Comparison of ENCODE assay signal across 2 cellular contexts in the genomic region with DNA sequence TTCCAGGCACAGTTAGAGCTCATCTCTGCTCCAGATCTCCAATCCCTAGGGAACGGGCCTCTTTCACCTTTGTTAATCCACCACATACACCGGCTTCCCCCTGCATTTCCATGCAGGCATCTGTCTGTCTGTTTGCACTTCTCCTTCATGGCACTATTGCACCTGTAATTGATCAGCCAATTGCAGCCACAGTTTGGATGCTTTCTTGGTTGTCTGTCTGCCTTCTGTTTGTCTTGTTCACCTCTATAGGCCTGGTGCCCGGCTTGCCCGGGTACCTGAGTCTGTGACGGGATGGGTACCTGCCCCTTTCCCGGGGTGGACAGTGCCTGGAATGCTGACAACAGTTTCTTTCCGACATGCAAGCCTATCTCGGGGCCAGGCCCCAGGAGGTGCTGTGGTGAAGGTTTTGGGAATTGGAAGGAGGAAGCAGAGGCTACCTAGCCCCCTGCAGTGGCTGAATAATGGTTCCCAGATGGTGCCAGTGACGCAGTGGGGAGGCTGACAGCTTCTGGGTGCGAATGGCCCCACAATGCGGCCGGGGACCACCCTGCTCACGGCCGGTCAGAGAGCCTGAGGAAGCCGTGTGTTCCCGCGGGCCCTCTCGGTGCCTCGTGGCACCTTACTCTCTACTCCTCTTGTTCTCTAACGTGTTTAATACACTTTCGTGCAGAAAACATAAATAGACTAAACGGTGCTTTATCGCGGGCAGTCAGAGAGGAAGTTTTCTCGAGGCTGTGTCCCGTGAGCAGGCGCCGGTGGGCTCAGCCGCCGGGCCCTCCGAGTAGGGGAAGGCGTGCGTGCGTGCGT.
TF ChIP-seq lines count a peak whose summit lies in the region.

No MANE protein-coding gene starts in this region.

TF ChIP-seq in SK-N-SH, 30 proteins besides CTCF, POLR2A, EP300 and RAD21 (continued from another document):
- TF ChIP-seq, protein P1, sequence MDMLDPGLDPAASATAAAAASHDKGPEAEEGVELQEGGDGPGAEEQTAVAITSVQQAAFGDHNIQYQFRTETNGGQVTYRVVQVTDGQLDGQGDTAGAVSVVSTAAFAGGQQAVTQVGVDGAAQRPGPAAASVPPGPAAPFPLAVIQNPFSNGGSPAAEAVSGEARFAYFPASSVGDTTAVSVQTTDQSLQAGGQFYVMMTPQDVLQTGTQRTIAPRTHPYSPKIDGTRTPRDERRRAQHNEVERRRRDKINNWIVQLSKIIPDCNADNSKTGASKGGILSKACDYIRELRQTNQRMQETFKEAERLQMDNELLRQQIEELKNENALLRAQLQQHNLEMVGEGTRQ (IDR thresholded peaks at IDR 0.05; ENCODE audit: borderline replicate concordance, low read depth, low read length) = no peak
- TF ChIP-seq, protein P2, sequence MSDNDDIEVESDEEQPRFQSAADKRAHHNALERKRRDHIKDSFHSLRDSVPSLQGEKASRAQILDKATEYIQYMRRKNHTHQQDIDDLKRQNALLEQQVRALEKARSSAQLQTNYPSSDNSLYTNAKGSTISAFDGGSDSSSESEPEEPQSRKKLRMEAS (IDR thresholded peaks at IDR 0.05; ENCODE audit: low read depth) = no peak
- TF ChIP-seq YY1 (IDR thresholded peaks at IDR 0.05; ENCODE audit: low read depth) (no peak), RFX5 (IDR thresholded peaks at IDR 0.05; ENCODE audit: low read length) (no peak), RCOR1 (IDR thresholded peaks at IDR 0.05; ENCODE audit: low read length) (no peak), MXI1 (IDR thresholded peaks at IDR 0.05; ENCODE audit: low read depth, low read length) (no peak), FOXM1 (IDR thresholded peaks at IDR 0.05; ENCODE audit: low read depth) (no peak), EZH2phosphoT487 (IDR thresholded peaks at IDR 0.05; ENCODE audit: borderline replicate concordance, low read depth) (no peak), CHD2 (IDR thresholded peaks at IDR 0.05; ENCODE audit: low read length, partially characterized antibody) (no peak)
- TF ChIP-seq, protein P3, sequence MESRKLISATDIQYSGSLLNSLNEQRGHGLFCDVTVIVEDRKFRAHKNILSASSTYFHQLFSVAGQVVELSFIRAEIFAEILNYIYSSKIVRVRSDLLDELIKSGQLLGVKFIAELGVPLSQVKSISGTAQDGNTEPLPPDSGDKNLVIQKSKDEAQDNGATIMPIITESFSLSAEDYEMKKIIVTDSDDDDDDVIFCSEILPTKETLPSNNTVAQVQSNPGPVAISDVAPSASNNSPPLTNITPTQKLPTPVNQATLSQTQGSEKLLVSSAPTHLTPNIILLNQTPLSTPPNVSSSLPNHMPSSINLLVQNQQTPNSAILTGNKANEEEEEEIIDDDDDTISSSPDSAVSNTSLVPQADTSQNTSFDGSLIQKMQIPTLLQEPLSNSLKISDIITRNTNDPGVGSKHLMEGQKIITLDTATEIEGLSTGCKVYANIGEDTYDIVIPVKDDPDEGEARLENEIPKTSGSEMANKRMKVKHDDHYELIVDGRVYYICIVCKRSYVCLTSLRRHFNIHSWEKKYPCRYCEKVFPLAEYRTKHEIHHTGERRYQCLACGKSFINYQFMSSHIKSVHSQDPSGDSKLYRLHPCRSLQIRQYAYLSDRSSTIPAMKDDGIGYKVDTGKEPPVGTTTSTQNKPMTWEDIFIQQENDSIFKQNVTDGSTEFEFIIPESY (IDR thresholded peaks at IDR 0.05; ENCODE audit: borderline replicate concordance, low read depth) = no peak
- TF ChIP-seq, protein P4, sequence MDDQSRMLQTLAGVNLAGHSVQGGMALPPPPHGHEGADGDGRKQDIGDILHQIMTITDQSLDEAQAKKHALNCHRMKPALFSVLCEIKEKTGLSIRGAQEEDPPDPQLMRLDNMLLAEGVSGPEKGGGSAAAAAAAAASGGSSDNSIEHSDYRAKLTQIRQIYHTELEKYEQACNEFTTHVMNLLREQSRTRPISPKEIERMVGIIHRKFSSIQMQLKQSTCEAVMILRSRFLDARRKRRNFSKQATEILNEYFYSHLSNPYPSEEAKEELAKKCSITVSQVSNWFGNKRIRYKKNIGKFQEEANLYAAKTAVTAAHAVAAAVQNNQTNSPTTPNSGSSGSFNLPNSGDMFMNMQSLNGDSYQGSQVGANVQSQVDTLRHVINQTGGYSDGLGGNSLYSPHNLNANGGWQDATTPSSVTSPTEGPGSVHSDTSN (IDR thresholded peaks at IDR 0.05) = no peak

TF ChIP-seq in H1, 55 proteins besides CTCF, POLR2A, EP300 and RAD21 (continued from another document):
- TF ChIP-seq, protein P5, sequence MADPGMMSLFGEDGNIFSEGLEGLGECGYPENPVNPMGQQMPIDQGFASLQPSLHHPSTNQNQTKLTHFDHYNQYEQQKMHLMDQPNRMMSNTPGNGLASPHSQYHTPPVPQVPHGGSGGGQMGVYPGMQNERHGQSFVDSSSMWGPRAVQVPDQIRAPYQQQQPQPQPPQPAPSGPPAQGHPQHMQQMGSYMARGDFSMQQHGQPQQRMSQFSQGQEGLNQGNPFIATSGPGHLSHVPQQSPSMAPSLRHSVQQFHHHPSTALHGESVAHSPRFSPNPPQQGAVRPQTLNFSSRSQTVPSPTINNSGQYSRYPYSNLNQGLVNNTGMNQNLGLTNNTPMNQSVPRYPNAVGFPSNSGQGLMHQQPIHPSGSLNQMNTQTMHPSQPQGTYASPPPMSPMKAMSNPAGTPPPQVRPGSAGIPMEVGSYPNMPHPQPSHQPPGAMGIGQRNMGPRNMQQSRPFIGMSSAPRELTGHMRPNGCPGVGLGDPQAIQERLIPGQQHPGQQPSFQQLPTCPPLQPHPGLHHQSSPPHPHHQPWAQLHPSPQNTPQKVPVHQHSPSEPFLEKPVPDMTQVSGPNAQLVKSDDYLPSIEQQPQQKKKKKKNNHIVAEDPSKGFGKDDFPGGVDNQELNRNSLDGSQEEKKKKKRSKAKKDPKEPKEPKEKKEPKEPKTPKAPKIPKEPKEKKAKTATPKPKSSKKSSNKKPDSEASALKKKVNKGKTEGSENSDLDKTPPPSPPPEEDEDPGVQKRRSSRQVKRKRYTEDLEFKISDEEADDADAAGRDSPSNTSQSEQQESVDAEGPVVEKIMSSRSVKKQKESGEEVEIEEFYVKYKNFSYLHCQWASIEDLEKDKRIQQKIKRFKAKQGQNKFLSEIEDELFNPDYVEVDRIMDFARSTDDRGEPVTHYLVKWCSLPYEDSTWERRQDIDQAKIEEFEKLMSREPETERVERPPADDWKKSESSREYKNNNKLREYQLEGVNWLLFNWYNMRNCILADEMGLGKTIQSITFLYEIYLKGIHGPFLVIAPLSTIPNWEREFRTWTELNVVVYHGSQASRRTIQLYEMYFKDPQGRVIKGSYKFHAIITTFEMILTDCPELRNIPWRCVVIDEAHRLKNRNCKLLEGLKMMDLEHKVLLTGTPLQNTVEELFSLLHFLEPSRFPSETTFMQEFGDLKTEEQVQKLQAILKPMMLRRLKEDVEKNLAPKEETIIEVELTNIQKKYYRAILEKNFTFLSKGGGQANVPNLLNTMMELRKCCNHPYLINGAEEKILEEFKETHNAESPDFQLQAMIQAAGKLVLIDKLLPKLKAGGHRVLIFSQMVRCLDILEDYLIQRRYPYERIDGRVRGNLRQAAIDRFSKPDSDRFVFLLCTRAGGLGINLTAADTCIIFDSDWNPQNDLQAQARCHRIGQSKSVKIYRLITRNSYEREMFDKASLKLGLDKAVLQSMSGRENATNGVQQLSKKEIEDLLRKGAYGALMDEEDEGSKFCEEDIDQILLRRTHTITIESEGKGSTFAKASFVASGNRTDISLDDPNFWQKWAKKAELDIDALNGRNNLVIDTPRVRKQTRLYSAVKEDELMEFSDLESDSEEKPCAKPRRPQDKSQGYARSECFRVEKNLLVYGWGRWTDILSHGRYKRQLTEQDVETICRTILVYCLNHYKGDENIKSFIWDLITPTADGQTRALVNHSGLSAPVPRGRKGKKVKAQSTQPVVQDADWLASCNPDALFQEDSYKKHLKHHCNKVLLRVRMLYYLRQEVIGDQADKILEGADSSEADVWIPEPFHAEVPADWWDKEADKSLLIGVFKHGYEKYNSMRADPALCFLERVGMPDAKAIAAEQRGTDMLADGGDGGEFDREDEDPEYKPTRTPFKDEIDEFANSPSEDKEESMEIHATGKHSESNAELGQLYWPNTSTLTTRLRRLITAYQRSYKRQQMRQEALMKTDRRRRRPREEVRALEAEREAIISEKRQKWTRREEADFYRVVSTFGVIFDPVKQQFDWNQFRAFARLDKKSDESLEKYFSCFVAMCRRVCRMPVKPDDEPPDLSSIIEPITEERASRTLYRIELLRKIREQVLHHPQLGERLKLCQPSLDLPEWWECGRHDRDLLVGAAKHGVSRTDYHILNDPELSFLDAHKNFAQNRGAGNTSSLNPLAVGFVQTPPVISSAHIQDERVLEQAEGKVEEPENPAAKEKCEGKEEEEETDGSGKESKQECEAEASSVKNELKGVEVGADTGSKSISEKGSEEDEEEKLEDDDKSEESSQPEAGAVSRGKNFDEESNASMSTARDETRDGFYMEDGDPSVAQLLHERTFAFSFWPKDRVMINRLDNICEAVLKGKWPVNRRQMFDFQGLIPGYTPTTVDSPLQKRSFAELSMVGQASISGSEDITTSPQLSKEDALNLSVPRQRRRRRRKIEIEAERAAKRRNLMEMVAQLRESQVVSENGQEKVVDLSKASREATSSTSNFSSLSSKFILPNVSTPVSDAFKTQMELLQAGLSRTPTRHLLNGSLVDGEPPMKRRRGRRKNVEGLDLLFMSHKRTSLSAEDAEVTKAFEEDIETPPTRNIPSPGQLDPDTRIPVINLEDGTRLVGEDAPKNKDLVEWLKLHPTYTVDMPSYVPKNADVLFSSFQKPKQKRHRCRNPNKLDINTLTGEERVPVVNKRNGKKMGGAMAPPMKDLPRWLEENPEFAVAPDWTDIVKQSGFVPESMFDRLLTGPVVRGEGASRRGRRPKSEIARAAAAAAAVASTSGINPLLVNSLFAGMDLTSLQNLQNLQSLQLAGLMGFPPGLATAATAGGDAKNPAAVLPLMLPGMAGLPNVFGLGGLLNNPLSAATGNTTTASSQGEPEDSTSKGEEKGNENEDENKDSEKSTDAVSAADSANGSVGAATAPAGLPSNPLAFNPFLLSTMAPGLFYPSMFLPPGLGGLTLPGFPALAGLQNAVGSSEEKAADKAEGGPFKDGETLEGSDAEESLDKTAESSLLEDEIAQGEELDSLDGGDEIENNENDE (IDR thresholded peaks at IDR 0.05; ENCODE audit: insufficient replicate concordance, low read length) = no peak
- no peak for TF ChIP-seq SIN3A (conservative IDR thresholded peaks at IDR 0.05 in 1 of 2, IDR thresholded peaks at IDR 0.05 in 1 of 2; ENCODE audit: low read depth in 1 of 2, low read length in 2 of 2)
- TF ChIP-seq, protein P6, sequence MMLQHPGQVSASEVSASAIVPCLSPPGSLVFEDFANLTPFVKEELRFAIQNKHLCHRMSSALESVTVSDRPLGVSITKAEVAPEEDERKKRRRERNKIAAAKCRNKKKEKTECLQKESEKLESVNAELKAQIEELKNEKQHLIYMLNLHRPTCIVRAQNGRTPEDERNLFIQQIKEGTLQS (IDR thresholded peaks at IDR 0.05; ENCODE audit: insufficient read depth, low read depth, low read length) = no peak
